22 cellular contexts compared by ENCODE assay signal in genomic region chr18:49137093-49137492, GRCh38.
"Had no signal": no experiment of that assay in that cellular context is flagged by ENCODE, and none has a peak within 500 bp of the region (broad histone marks: within the 10 kb centered on the region; RNA-seq: fewer than 3 reads in every experiment).

No MANE protein-coding gene starts in this region.

- H3K4me1 ChIP-seq: gastrocnemius medialis, lower lobe of right lung, prostate gland, right lobe of liver, stomach had no signal

- H3K9me3 ChIP-seq: esophagus muscularis mucosa, gastrocnemius medialis, lower lobe of right lung, prostate gland, right lobe of liver, stomach, thoracic aorta had no signal

- H3K36me3 ChIP-seq: esophagus muscularis mucosa, gastrocnemius medialis, lower lobe of right lung, prostate gland, right lobe of liver, stomach, thoracic aorta had no signal

- H3K27ac ChIP-seq: epithelial cell of prostate, esophagus muscularis mucosa, gastrocnemius medialis, lower lobe of right lung, parathyroid adenoma, prostate gland, right lobe of liver, stomach, thoracic aorta had no signal

- DNase-seq: cortex of kidney; effector memory CD4-positive, alpha-beta T cell; gastrocnemius medialis; islet precursor cell; lower lobe of right lung; mesenchymal stem cell; midbrain; occipital lobe; right lobe of liver; stimulated activated CD4-positive, alpha-beta T cell treated with anti-CD3 and anti-CD28 coated beads, Interleukin-1b, Interleukin-23, amount 100 ng/mL, for 48 hours; stimulated activated CD4-positive, alpha-beta T cell treated with anti-CD3 and anti-CD28 coated beads, Interleukin-4, amount 100 ng/mL, for 4 hours; stimulated activated naive B cell treated with anti-CD40 and anti-IgM and Interleukin-4, amounts not matched to agents 10 μg/mL and 1 μg/mL and 100 μg/mL, for 72 hours; stomach; substantia nigra; trophoblast cell had no signal

- H3K27me3 ChIP-seq: esophagus muscularis mucosa, gastrocnemius medialis, right lobe of liver, stomach had no signal

- H3K4me3 ChIP-seq: esophagus muscularis mucosa, gastrocnemius medialis, lower lobe of right lung, prostate gland, right lobe of liver, stomach, thoracic aorta had no signal

- ATAC-seq: gastrocnemius medialis; left lobe of liver; lower lobe of right lung; natural killer cell treated with Interleukin-12 subunit alpha and Interleukin-12 subunit beta and Interleukin-15 and Interleukin-18, amount 100 ng/mL, for 72 hours; right lobe of liver; stimulated activated naive B cell treated with anti-CD40 and anti-IgM and Interleukin-4, amounts not matched to agents 10 μg/mL and 1 μg/mL and 100 μg/mL, for 72 hours had no signal
